1 cellular context compared by ENCODE assay signal in the genomic region with DNA sequence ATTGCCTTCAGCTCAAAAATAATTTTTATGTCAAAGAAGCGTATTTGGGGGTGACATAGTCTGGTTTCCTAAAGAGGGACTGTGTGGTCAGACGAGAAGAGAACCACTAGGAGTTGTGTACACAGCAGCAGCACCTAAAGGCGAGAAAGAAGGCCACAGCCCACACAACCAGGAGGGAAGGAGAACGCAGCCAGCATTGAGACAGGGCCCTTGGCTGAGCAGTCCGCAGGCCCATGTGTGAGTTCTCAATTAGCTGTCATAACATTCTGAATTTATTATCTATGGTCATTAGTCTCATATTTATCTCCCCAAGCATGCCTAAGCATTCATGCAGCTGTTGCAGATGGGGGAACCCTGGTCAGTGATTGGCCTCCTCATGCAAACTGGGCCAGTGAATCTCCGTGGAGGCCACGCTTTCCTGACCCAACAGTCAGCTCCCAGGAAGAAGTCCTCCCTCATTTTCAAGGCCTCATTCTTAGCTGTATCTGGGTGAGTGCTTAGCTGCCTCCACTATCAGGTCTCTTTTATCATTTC.
TF ChIP-seq lines count a peak whose summit lies in the region.

No MANE protein-coding gene starts in this region.

TF ChIP-seq in GM12878, 131 proteins besides CTCF, POLR2A, EP300 and RAD21 (continued from another document):
- TF ChIP-seq, protein P1, sequence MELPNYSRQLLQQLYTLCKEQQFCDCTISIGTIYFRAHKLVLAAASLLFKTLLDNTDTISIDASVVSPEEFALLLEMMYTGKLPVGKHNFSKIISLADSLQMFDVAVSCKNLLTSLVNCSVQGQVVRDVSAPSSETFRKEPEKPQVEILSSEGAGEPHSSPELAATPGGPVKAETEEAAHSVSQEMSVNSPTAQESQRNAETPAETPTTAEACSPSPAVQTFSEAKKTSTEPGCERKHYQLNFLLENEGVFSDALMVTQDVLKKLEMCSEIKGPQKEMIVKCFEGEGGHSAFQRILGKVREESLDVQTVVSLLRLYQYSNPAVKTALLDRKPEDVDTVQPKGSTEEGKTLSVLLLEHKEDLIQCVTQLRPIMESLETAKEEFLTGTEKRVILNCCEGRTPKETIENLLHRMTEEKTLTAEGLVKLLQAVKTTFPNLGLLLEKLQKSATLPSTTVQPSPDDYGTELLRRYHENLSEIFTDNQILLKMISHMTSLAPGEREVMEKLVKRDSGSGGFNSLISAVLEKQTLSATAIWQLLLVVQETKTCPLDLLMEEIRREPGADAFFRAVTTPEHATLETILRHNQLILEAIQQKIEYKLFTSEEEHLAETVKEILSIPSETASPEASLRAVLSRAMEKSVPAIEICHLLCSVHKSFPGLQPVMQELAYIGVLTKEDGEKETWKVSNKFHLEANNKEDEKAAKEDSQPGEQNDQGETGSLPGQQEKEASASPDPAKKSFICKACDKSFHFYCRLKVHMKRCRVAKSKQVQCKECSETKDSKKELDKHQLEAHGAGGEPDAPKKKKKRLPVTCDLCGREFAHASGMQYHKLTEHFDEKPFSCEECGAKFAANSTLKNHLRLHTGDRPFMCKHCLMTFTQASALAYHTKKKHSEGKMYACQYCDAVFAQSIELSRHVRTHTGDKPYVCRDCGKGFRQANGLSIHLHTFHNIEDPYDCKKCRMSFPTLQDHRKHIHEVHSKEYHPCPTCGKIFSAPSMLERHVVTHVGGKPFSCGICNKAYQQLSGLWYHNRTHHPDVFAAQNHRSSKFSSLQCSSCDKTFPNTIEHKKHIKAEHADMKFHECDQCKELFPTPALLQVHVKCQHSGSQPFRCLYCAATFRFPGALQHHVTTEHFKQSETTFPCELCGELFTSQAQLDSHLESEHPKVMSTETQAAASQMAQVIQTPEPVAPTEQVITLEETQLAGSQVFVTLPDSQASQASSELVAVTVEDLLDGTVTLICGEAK (IDR thresholded peaks at IDR 0.05; ENCODE audit: borderline replicate concordance): no peak
- TF ChIP-seq, protein P2, sequence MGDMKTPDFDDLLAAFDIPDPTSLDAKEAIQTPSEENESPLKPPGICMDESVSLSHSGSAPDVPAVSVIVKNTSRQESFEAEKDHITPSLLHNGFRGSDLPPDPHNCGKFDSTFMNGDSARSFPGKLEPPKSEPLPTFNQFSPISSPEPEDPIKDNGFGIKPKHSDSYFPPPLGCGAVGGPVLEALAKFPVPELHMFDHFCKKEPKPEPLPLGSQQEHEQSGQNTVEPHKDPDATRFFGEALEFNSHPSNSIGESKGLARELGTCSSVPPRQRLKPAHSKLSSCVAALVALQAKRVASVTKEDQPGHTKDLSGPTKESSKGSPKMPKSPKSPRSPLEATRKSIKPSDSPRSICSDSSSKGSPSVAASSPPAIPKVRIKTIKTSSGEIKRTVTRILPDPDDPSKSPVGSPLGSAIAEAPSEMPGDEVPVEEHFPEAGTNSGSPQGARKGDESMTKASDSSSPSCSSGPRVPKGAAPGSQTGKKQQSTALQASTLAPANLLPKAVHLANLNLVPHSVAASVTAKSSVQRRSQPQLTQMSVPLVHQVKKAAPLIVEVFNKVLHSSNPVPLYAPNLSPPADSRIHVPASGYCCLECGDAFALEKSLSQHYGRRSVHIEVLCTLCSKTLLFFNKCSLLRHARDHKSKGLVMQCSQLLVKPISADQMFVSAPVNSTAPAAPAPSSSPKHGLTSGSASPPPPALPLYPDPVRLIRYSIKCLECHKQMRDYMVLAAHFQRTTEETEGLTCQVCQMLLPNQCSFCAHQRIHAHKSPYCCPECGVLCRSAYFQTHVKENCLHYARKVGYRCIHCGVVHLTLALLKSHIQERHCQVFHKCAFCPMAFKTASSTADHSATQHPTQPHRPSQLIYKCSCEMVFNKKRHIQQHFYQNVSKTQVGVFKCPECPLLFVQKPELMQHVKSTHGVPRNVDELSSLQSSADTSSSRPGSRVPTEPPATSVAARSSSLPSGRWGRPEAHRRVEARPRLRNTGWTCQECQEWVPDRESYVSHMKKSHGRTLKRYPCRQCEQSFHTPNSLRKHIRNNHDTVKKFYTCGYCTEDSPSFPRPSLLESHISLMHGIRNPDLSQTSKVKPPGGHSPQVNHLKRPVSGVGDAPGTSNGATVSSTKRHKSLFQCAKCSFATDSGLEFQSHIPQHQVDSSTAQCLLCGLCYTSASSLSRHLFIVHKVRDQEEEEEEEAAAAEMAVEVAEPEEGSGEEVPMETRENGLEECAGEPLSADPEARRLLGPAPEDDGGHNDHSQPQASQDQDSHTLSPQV (IDR thresholded peaks at IDR 0.05): no peak
- no peak for TF ChIP-seq MYB (IDR thresholded peaks at IDR 0.05; ENCODE audit: borderline replicate concordance, low read depth, low read length)
- no peak for TF ChIP-seq SMARCA5 (IDR thresholded peaks at IDR 0.05)
- no peak for TF ChIP-seq MEF2B (IDR thresholded peaks at IDR 0.05; ENCODE audit: partially characterized antibody, poor library complexity, severe bottlenecking)
- TF ChIP-seq, protein P3, sequence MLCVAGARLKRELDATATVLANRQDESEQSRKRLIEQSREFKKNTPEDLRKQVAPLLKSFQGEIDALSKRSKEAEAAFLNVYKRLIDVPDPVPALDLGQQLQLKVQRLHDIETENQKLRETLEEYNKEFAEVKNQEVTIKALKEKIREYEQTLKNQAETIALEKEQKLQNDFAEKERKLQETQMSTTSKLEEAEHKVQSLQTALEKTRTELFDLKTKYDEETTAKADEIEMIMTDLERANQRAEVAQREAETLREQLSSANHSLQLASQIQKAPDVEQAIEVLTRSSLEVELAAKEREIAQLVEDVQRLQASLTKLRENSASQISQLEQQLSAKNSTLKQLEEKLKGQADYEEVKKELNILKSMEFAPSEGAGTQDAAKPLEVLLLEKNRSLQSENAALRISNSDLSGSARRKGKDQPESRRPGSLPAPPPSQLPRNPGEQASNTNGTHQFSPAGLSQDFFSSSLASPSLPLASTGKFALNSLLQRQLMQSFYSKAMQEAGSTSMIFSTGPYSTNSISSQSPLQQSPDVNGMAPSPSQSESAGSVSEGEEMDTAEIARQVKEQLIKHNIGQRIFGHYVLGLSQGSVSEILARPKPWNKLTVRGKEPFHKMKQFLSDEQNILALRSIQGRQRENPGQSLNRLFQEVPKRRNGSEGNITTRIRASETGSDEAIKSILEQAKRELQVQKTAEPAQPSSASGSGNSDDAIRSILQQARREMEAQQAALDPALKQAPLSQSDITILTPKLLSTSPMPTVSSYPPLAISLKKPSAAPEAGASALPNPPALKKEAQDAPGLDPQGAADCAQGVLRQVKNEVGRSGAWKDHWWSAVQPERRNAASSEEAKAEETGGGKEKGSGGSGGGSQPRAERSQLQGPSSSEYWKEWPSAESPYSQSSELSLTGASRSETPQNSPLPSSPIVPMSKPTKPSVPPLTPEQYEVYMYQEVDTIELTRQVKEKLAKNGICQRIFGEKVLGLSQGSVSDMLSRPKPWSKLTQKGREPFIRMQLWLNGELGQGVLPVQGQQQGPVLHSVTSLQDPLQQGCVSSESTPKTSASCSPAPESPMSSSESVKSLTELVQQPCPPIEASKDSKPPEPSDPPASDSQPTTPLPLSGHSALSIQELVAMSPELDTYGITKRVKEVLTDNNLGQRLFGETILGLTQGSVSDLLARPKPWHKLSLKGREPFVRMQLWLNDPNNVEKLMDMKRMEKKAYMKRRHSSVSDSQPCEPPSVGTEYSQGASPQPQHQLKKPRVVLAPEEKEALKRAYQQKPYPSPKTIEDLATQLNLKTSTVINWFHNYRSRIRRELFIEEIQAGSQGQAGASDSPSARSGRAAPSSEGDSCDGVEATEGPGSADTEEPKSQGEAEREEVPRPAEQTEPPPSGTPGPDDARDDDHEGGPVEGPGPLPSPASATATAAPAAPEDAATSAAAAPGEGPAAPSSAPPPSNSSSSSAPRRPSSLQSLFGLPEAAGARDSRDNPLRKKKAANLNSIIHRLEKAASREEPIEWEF (IDR thresholded peaks at IDR 0.05; ENCODE audit: insufficient replicate concordance, low read depth, low read length): no peak
- TF ChIP-seq KLF5 (IDR thresholded peaks at IDR 0.05; ENCODE audit: partially characterized antibody): no peak
- TF ChIP-seq CBFB (IDR thresholded peaks at IDR 0.05; ENCODE audit: low read depth): peak; percentile 47; the same call in 1 of the 2 replicates
- no peak for TF ChIP-seq ZNF384 (IDR thresholded peaks at IDR 0.05; ENCODE audit: borderline replicate concordance, low read depth, low read length)
- TF ChIP-seq IRF4 (IDR thresholded peaks at IDR 0.05; ENCODE audit: low read depth, low read length): no peak
TF ChIP-seq in GM12878: peak in this region for 7.
